In the genomic region with DNA sequence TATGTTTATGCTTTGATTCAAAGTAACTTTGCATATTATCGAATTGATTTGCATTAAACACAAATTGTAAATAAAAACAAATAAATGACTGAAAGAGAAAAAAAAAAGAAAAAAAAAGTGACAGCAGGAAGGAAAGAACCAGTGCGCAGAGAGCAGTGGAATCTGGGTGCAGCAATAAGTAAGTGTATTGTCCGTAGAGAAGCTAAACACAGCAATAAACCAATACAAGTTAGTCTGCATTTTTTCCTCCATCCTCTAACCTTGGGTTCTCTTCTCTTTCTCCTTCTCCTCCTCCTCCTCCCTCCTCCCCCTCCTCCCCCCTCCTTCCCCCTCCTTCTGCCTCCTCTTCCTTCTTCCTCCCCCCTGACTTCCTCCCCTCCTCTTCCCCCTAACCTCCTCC, we compare ENCODE assay signal across 37 cellular contexts. TPM values are rescaled to one million over a fixed set of nuclear protein-coding genes. Genes with fewer than 3 reads are reported as not detected.
DNase-seq lines count a peak whose midpoint lies in the region; ATAC-seq, FAIRE-seq and TF ChIP-seq lines count a peak whose summit lies in the region.
"Had no signal": no experiment of that assay in that cellular context is flagged by ENCODE, and none has a peak within 500 bp of the region (broad histone marks: within the 10 kb centered on the region; RNA-seq: fewer than 3 reads in every experiment).

No MANE protein-coding gene starts in this region.

- H3K4me3 ChIP-seq in HepG2 (replicated peaks in 1 of 3; ENCODE audit: insufficient read depth in 1 of 3, low read depth in 2 of 3, low read length in 3 of 3) (no peak overlapping the region), right lobe of liver (no peak overlapping the region), K562 (no peak overlapping the region), upper lobe of left lung (no peak overlapping the region)
- H3K4me3 ChIP-seq: A549; BLaER1; BLaER1 treated with 17β-estradiol and CSF1 and Interleukin-3, amounts not matched to agents 10 nM and 100 nM had no signal

- H3K36me3 Mint-ChIP-seq in MCF 10A (ENCODE audit: insufficient read depth, unreplicated experiment) (no peaks in the 10 kb centered on the region), type B pancreatic cell (no peaks in the 10 kb centered on the region)
- H3K36me3 Mint-ChIP-seq: CD14-positive monocyte; CD4-positive, alpha-beta memory T cell; CD4-positive, CD25-positive, alpha-beta regulatory T cell; CD8-positive, alpha-beta memory T cell; CD8-positive, alpha-beta T cell had no signal

- WGBS in HepG2 (ENCODE audit: low lambda C conversion rate) = 44% methylated on average over 3 of the region's 3 CpGs
- WGBS in right lobe of liver (ENCODE audit: insufficient coverage, low coverage, low lambda C conversion rate, missing lambda C conversion rate) = 82% methylated on average over 3 of the region's 3 CpGs
- 44% methylated on average over 2 of the region's 3 CpGs for WGBS in K562 (ENCODE audit: insufficient coverage, low coverage, missing lambda C conversion rate)
- whole genome bisulfite sequencing in upper lobe of left lung, 2 donors = 79 to 84% methylated on average over 3 of the region's 3 CpGs

- CTCF ChIA-PET in MCF 10A (lab: Yijun Ruan, JAX) (no interaction called here), HepG2 (lab: Yijun Ruan, JAX; ENCODE audit: low intra/inter-chr PET ratio, low total read pairs) (no interaction called here), K562 (lab: Yijun Ruan, JAX; ENCODE audit: low intra/inter-chr PET ratio) (no interaction called here)

- H3K9me3 ChIP-seq in HepG2 (ENCODE audit: low read length) (no peaks in the 10 kb centered on the region), right lobe of liver (no peaks in the 10 kb centered on the region), K562 (replicated peaks; ENCODE audit: control insufficient read depth, insufficient read depth, low read depth, low read length) (no peaks in the 10 kb centered on the region), upper lobe of left lung (no peaks in the 10 kb centered on the region)
- H3K9me3 ChIP-seq: A549, BE2C, Caco-2 had no signal

- H3K4me1 Mint-ChIP-seq in MCF 10A (ENCODE audit: insufficient read depth, unreplicated experiment) = peaks cover 6% of the 10 kb centered on the region
- H3K4me1 Mint-ChIP-seq in type B pancreatic cell (ENCODE audit: unreplicated experiment) = no peaks in the 10 kb centered on the region
- H3K4me1 Mint-ChIP-seq: B cell; CD4-positive, alpha-beta memory T cell; CD8-positive, alpha-beta memory T cell had no signal

- no peaks in the 10 kb centered on the region for H4K20me1 ChIP-seq in HepG2 (ENCODE audit: insufficient read depth, low read length)
- no peaks in the 10 kb centered on the region for H4K20me1 ChIP-seq in K562 (replicated peaks; ENCODE audit: control insufficient read depth, insufficient read depth, low read length)
- H4K20me1 ChIP-seq: BLaER1; BLaER1 treated with 17β-estradiol and CSF1 and Interleukin-3, amounts not matched to agents 10 nM and 100 nM had no signal

- H3K36me3 ChIP-seq in HepG2 (replicated peaks in 1 of 2; ENCODE audit: control insufficient read depth in 1 of 2, insufficient read depth in 2 of 2, low read length in 2 of 2) (no peaks in the 10 kb centered on the region), right lobe of liver (no peaks in the 10 kb centered on the region), K562 (ENCODE audit: control insufficient read depth, insufficient read depth, low read length) (no peaks in the 10 kb centered on the region), upper lobe of left lung (no peaks in the 10 kb centered on the region)
- H3K36me3 ChIP-seq: BE2C; BLaER1; BLaER1 treated with 17β-estradiol and CSF1 and Interleukin-3, amounts not matched to agents 10 nM and 100 nM had no signal

- POLR2A ChIA-PET in MCF 10A (lab: Yijun Ruan, JAX) = interaction anchor here (0.7 kb wide), 1 partner anchor 21 kb away, joined by 4 read pairs; no protein-coding TSS in a partner anchor
- POLR2A ChIA-PET in HepG2 (lab: Yijun Ruan, JAX) = no interaction called here
- POLR2A ChIA-PET in K562 (lab: Yijun Ruan, JAX) = no interaction called here

- no peaks in the 10 kb centered on the region for H3K9me3 Mint-ChIP-seq in MCF 10A (ENCODE audit: unreplicated experiment)
- no peaks in the 10 kb centered on the region for H3K9me3 Mint-ChIP-seq in type B pancreatic cell
- H3K9me3 Mint-ChIP-seq: CD4-positive, alpha-beta memory T cell; CD4-positive, alpha-beta T cell; CD4-positive, CD25-positive, alpha-beta regulatory T cell; CD8-positive, alpha-beta memory T cell; CD8-positive, alpha-beta T cell had no signal

- ATAC-seq in HepG2 (no peak), right lobe of liver (no peak), K562 (no peak), upper lobe of left lung (ENCODE audit: low FRiP score in 2 of 2) (no peak)
- ATAC-seq: A549; CD8-positive, alpha-beta T cell had no signal

- TF ChIP-seq POLR2A in HepG2 (IDR thresholded peaks at IDR 0.05; ENCODE audit: insufficient read depth in 1 of 2, low read depth in 2 of 2, low read length in 2 of 2) (no peak), right lobe of liver (IDR thresholded peaks at IDR 0.05) (no peak), K562 (conservative IDR thresholded peaks at IDR 0.05) (no peak), upper lobe of left lung (IDR thresholded peaks at IDR 0.05) (no peak)

- no peaks in the 10 kb centered on the region for H3K9me1 ChIP-seq in K562 (ENCODE audit: control insufficient read depth, insufficient read depth, low read length)

- TF ChIP-seq EP300 in HepG2 (IDR thresholded peaks at IDR 0.05; ENCODE audit: low read depth in 2 of 2, low read length in 2 of 2) = no peak
- no peak for TF ChIP-seq EP300 in HepG2 (CRISPR knock-in tag; IDR thresholded peaks at IDR 0.05; ENCODE audit: borderline replicate concordance)
- no peak for TF ChIP-seq EP300 in K562 (IDR thresholded peaks at IDR 0.05; ENCODE audit: low read length)
- TF ChIP-seq EP300 in upper lobe of left lung (IDR thresholded peaks at IDR 0.05) = no peak

- no peaks in the 10 kb centered on the region; the same call in 1 of the 2 replicates for H3K4me1 ChIP-seq in HepG2 (ENCODE audit: insufficient read depth, low read length)
- no peaks in the 10 kb centered on the region for H3K4me1 ChIP-seq in right lobe of liver
- H3K4me1 ChIP-seq in K562 (replicated peaks in 1 of 2; ENCODE audit: control insufficient read depth in 2 of 2, insufficient read depth in 2 of 2, low read length in 2 of 2) = peaks cover 17 to 21% of the 10 kb centered on the region in 2 experiments
- H3K4me1 ChIP-seq in upper lobe of left lung = peaks cover 0 to 5% (median 2%) of the 10 kb centered on the region in 4 donors
- H3K4me1 ChIP-seq: BE2C; BLaER1; BLaER1 treated with 17β-estradiol and CSF1 and Interleukin-3, amounts not matched to agents 10 nM and 100 nM had no signal

- H3K27ac Mint-ChIP-seq in MCF 10A (ENCODE audit: low read depth, unreplicated experiment) = no peak overlapping the region
- peak overlapping the region; percentile 48 for H3K27ac Mint-ChIP-seq in type B pancreatic cell
- H3K27ac Mint-ChIP-seq: B cell; CD4-positive, alpha-beta memory T cell; CD4-positive, alpha-beta T cell; CD8-positive, alpha-beta memory T cell; CD8-positive, alpha-beta T cell had no signal

- peak; percentile 34 to 41 for DNase-seq in T47D (ENCODE audit: low read depth in 1 of 2, low spot score in 1 of 2)
- no peak for DNase-seq in MCF 10A (ENCODE audit: unreplicated experiment)
- DNase-seq in HepG2 (ENCODE audit: low spot score) = no peak
- no peak for DNase-seq in right lobe of liver
- no peak for DNase-seq in K562 (ENCODE audit: extremely low read depth in 1 of 4, low spot score in 3 of 4)
- no peak for DNase-seq in type B pancreatic cell (ENCODE audit: extremely low spot score, unreplicated experiment)
- DNase-seq in upper lobe of left lung = no peak
- no peak for DNase-seq in HuH-7 (ENCODE audit: low spot score)
- DNase-seq: 8988T; ACHN; AML-193; BE2C; C1 segment of cervical spinal cord; Caco-2; Calu3; CD4-positive, alpha-beta memory T cell; CD4-positive, alpha-beta T cell; CD4-positive, CD25-positive, alpha-beta regulatory T cell; CD8-positive, alpha-beta memory T cell; CD8-positive, alpha-beta T cell; COR-L47; DMS 273 treated with DMSO at 0.1 percent for 48 hours; DMS153; DMS53; DMS79; DMS79 treated with DMSO at 0.1 percent for 48 hours; DND-41; EL had no signal

- H3K4me2 ChIP-seq in HepG2 (ENCODE audit: low read depth, low read length) (no peak overlapping the region), K562 (ENCODE audit: insufficient read depth, low read length) (no peak overlapping the region)
- H3K4me2 ChIP-seq: A549; BLaER1; BLaER1 treated with 17β-estradiol and CSF1 and Interleukin-3, amounts not matched to agents 10 nM and 100 nM had no signal

- intact Hi-C loops in MCF 10A (cut with micrococcal nuclease) = no loop called here
- intact Hi-C loops in HepG2 (cut with micrococcal nuclease; ENCODE audit: unreplicated experiment) = no loop called here
- intact Hi-C loops in right lobe of liver (cut with DNase I) = no loop called here
- intact Hi-C loops in K562 (cut with micrococcal nuclease) = no loop called here

- FAIRE-seq in HepG2 (lab: Jason Lieb, UNC) = no peak
- no peak for FAIRE-seq in K562 (lab: Jason Lieb, UNC)
- FAIRE-seq: A204.1, A549, D721Med had no signal

- BruUV-seq in MCF 10A (replicated peaks; lab: Mats Ljungman, UMichigan) (no TSS peak), HepG2 (replicated peaks; lab: Mats Ljungman, UMichigan) (no TSS peak), K562 (replicated peaks; lab: Mats Ljungman, UMichigan) (no TSS peak)

- H3K9ac ChIP-seq in HepG2 (ENCODE audit: insufficient read depth, low read depth, low read length) (no peak overlapping the region), K562 (ENCODE audit: insufficient read depth in 1 of 2, low read depth in 2 of 2, low read length in 2 of 2) (no peak overlapping the region)
- H3K9ac ChIP-seq: BLaER1; BLaER1 treated with 17β-estradiol and CSF1 and Interleukin-3, amounts not matched to agents 10 nM and 100 nM had no signal

- TF ChIP-seq RAD21 in HepG2 (CRISPR knock-in tag; IDR thresholded peaks at IDR 0.05) (no peak), K562 (CRISPR knock-in tag; conservative IDR thresholded peaks at IDR 0.05 in 1 of 2, IDR thresholded peaks at IDR 0.05 in 1 of 2) (no peak)

- H3K27ac ChIP-seq in HepG2 (ENCODE audit: extremely low read length, insufficient read depth, low read length) (no peak overlapping the region), right lobe of liver (no peak overlapping the region), K562 (ENCODE audit: extremely low read depth, low read depth, low read length) (no peak overlapping the region), upper lobe of left lung (no peak overlapping the region)
- H3K27ac ChIP-seq: 22Rv1; A549; BLaER1; BLaER1 treated with 17β-estradiol and CSF1 and Interleukin-3, amounts not matched to agents 10 nM and 100 nM; C4-2B had no signal

- H3K27me3 ChIP-seq in HepG2 (ENCODE audit: control insufficient read depth in 1 of 2, insufficient read depth in 2 of 2, low read length in 2 of 2) = no peaks in the 10 kb centered on the region
- H3K27me3 ChIP-seq in right lobe of liver = no peaks in the 10 kb centered on the region
- no peaks in the 10 kb centered on the region for H3K27me3 ChIP-seq in K562 (ENCODE audit: control insufficient read depth in 2 of 2, insufficient read depth in 2 of 2, low read length in 2 of 2)
- no peaks in the 10 kb centered on the region for H3K27me3 ChIP-seq in upper lobe of left lung
- H3K27me3 ChIP-seq: BE2C; BLaER1; BLaER1 treated with 17β-estradiol and CSF1 and Interleukin-3, amounts not matched to agents 10 nM and 100 nM had no signal

- H3K27me3 Mint-ChIP-seq in MCF 10A (ENCODE audit: insufficient read depth, unreplicated experiment) (no peaks in the 10 kb centered on the region), type B pancreatic cell (peaks cover 5% of the 10 kb centered on the region)

- H2AFZ ChIP-seq in HepG2 (ENCODE audit: low read length) (no peak overlapping the region), K562 (ENCODE audit: low read depth, low read length) (no peak overlapping the region)

- no peak overlapping the region for H3K4me3 Mint-ChIP-seq in MCF 10A (ENCODE audit: unreplicated experiment)
- H3K4me3 Mint-ChIP-seq in type B pancreatic cell = no peak overlapping the region
- H3K4me3 Mint-ChIP-seq: B cell; CD14-positive monocyte; CD4-positive, alpha-beta memory T cell; CD4-positive, alpha-beta T cell; CD4-positive, CD25-positive, alpha-beta regulatory T cell; CD8-positive, alpha-beta memory T cell; CD8-positive, alpha-beta T cell had no signal

- in situ Hi-C loops in T47D (cut with HindIII; ENCODE audit: low pct_unique_long_range_greater_than_20kb, low sequenced_read_pairs) (no loop called here), HepG2 (cut with HindIII; ENCODE audit: extremely low pct_ligation_motif_present, low pct_unique_long_range_greater_than_20kb) (no loop called here), K562 (cut with MboI) (no loop called here)

- TF ChIP-seq CTCF in MCF 10A (IDR thresholded peaks at IDR 0.05; ENCODE audit: unreplicated experiment) = no peak
- TF ChIP-seq CTCF in HepG2 (CRISPR knock-in tag; IDR thresholded peaks at IDR 0.05) = no peak
- no peak for TF ChIP-seq CTCF in right lobe of liver (IDR thresholded peaks at IDR 0.05)
- TF ChIP-seq CTCF in K562 (IDR thresholded peaks at IDR 0.05 in 2 of 3, conservative IDR thresholded peaks at IDR 0.05 in 1 of 3; ENCODE audit: insufficient read depth in 2 of 3, low read depth in 1 of 3, low read length in 3 of 3) = no peak
- TF ChIP-seq CTCF in type B pancreatic cell (conservative IDR thresholded peaks at IDR 0.05) = no peak
- no peak for TF ChIP-seq CTCF in upper lobe of left lung (IDR thresholded peaks at IDR 0.05)

- H3K79me2 ChIP-seq in HepG2 (ENCODE audit: insufficient read depth, low read length) (no peaks in the 10 kb centered on the region), K562 (ENCODE audit: control insufficient read depth, insufficient read depth, low read length) (no peaks in the 10 kb centered on the region)

RNA-seq across cellular contexts. Expression of a gene that starts 18.3 kb away (rescaled TPM):
- total RNA-seq in MCF 10A (2022) = 53.6 and 74.3 TPM in 2 replicates
- total RNA-seq in HepG2 (2016; rRNA removed; fragmentation: Illumina TruSeq; extraction: Trizol) = 30.4 and 33.1 TPM in 2 replicates
- 5.4 and 5.9 TPM in 2 replicates for total RNA-seq in HepG2 (2016; cell fraction: cytosol; rRNA removed; fragmentation: Illumina TruSeq; extraction: Trizol; ENCODE audit: low read depth)
- 33.4 and 36.2 TPM in 2 replicates for total RNA-seq in HepG2 (2016; cell fraction: insoluble cytoplasmic fraction; rRNA removed; fragmentation: Illumina TruSeq; extraction: Trizol)
- 19.9 and 20.5 TPM in 2 replicates for total RNA-seq in HepG2 (2016; cell fraction: membrane; rRNA removed; fragmentation: Illumina TruSeq; extraction: Trizol)
- 38.1 and 40.6 TPM in 2 replicates for total RNA-seq in HepG2 (2016; cell fraction: nucleus; rRNA removed; fragmentation: Illumina TruSeq; extraction: Trizol)
- polyA plus RNA-seq in HepG2 (2011; rRNA removed) = 15.6 and 23.5 TPM in 2 replicates
- 13.3 and 20.0 TPM in 2 replicates for polyA plus RNA-seq in HepG2 (2011; cell fraction: cytosol; rRNA removed)
- 14.6 and 19.7 TPM in 2 replicates for polyA plus RNA-seq in HepG2 (2011; cell fraction: nucleus; rRNA removed)
- polyA plus RNA-seq in HepG2 (2012) = 29.9 and 30.2 TPM in 2 replicates
- polyA plus RNA-seq in HepG2 (2016; cell fraction: cytosol; fragmentation: Illumina TruSeq; extraction: Trizol; ENCODE audit: low read depth) = 5.7 and 7.1 TPM in 2 replicates
- polyA plus RNA-seq in HepG2 (2016; cell fraction: insoluble cytoplasmic fraction; fragmentation: Illumina TruSeq; extraction: Trizol; ENCODE audit: low read depth) = 38.6 and 42.3 TPM in 2 replicates
- polyA plus RNA-seq in HepG2 (2016; cell fraction: membrane; fragmentation: Illumina TruSeq; extraction: Trizol; ENCODE audit: low read depth) = 14.7 TPM in 2 replicates
- 55.9 and 57.1 TPM in 2 replicates for polyA plus RNA-seq in HepG2 (2016; cell fraction: nucleus; fragmentation: Illumina TruSeq; extraction: Trizol; ENCODE audit: insufficient read depth, low read depth)
- 5.8 and 10.0 TPM in 2 replicates for polyA minus RNA-seq in HepG2 (2011; rRNA and poly(A)+ RNA removed; ENCODE audit: low replicate concordance)
- polyA minus RNA-seq in HepG2 (2011; cell fraction: cytosol; rRNA and poly(A)+ RNA removed) = 17.1 and 19.6 TPM in 2 replicates
- 20.3 and 22.3 TPM in 2 replicates for polyA minus RNA-seq in HepG2 (2011; cell fraction: nucleus; rRNA and poly(A)+ RNA removed)
- total RNA-seq in right lobe of liver = 10 to 100 TPM; 20.0 to 33.1 (median 26.7) TPM
- 56.8 and 107 TPM in 2 replicates for total RNA-seq in K562 (2011; cell fraction: chromatin; rRNA removed; ENCODE audit: low replicate concordance)
- 39.1 and 40.5 TPM in 2 replicates for total RNA-seq in K562 (2011; cell fraction: nucleolus; rRNA removed)
- 58.4 and 98.3 TPM in 2 replicates for total RNA-seq in K562 (2011; cell fraction: nucleoplasm; rRNA removed)
- total RNA-seq in K562 (2014; rRNA removed) = 26.7 and 28.5 TPM in 2 replicates
- total RNA-seq in K562 (2014; rRNA removed; fragmentation: Illumina TruSeq; extraction: Trizol) = 85.8 and 97.1 TPM in 2 replicates
- total RNA-seq in K562 (2015; rRNA removed; fragmentation: Illumina TruSeq; extraction: Trizol) = 86.1 and 96.4 TPM in 2 replicates
- 73.1 and 77.2 TPM in 2 replicates for total RNA-seq in K562 (2021)
- 54.2 and 92.2 TPM in 2 replicates for polyA plus RNA-seq in K562 (2011; rRNA removed)
- polyA plus RNA-seq in K562 (2011; cell fraction: cytosol; rRNA removed) = 25.6 and 49.0 TPM in 2 replicates
- 51.2 and 66.2 TPM in 2 replicates for polyA plus RNA-seq in K562 (2011; cell fraction: nucleus; rRNA removed)
- 72.7 and 118 TPM in 2 replicates for polyA plus RNA-seq in K562 (2012)
- polyA plus RNA-seq in K562 (2014; fragmentation: Illumina TruSeq; extraction: Trizol) = 79.2 and 99.4 TPM in 2 replicates
- 10 to 100 TPM; 47.8 to 49.6 TPM for polyA plus RNA-seq in K562 (2014; fragmentation: Nextera tagmentation; extraction: Ambion mirVana)
- 42.3 and 58.0 TPM in 2 replicates for polyA plus RNA-seq in K562 (2014; rRNA removed)
- 37.4 and 44.6 TPM in 2 replicates for polyA minus RNA-seq in K562 (2011; rRNA and poly(A)+ RNA removed)
- 36.6 and 38.2 TPM in 2 replicates for polyA minus RNA-seq in K562 (2011; cell fraction: cytosol; rRNA and poly(A)+ RNA removed)
- polyA minus RNA-seq in K562 (2011; cell fraction: nucleus; rRNA and poly(A)+ RNA removed) = 20.3 and 24.0 TPM in 2 replicates
- total RNA-seq in type B pancreatic cell (ENCODE audit: low replicate concordance) = 43.5 and 63.0 TPM in 2 replicates
- total RNA-seq in upper lobe of left lung = 100 to 1,000 TPM in 1 of 6 donors, 10 to 100 TPM in 5; 34.7 to 117 (median 74.2) TPM

Comparison
In these comparisons a context has a peak if more than half of its experiments do, and no peak if none do; other contexts are left out.
1. DNase-seq: peak in T47D (2 of 2); none in MCF 10A (single experiment), HepG2 (single experiment), right lobe of liver (0 of 3), K562 (0 of 4), type B pancreatic cell (single experiment), upper lobe of left lung (0 of 2) and HuH-7 (single experiment).